9 cellular contexts compared by ENCODE assay signal in the genomic region with DNA sequence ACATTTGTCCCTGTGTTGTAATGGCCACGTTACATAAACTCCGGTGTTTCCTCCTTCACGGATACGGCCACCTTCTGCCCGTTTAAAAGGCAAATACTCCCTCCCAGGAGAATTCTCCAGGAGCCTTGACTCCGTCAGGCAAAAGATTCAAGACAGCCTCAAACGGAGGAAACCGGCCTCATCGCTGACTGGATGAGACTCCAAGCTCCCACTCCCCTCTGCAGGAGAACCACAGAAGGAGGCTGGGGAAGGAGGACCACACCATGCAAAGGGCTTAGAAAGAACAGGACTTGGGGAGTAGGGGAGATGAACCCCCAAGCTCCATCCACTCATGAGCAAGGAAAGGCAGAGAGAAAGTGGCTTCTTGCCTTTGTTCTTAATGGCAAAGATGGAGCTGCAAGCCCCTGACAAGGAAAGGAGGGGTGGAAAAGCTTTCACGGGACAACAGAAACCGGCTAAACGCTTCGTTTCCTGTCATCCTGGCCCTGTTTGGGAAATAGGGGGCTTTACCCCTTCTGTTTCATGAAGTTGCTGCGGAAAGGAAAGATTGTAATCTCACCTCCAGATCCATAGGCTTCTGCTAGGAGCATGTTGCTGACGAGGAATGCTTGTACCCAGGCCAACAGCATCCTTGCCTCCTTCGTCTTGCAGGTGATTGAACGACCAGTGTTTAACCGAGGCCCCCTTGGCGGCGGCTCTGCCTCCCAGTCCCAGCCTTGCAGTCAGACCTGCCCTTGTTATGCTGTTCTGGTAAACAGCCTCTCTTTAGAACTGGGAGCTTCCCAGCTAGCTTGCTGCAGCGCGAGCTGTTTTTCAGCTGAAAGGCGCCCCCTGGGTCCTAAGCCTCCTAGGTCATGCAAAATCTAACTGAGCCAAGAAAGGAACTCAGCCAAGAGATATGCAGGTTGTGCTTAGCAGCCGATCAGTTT. TPM values are rescaled to one million over a fixed set of nuclear protein-coding genes. Genes with fewer than 3 reads are reported as not detected.
A peak's percentile ranks its signal among the peaks of the same experiment; 100 is the strongest.
DNase-seq lines count a peak whose midpoint lies in the region; ATAC-seq, FAIRE-seq and TF ChIP-seq lines count a peak whose summit lies in the region.
"Had no signal": no experiment of that assay in that cellular context is flagged by ENCODE, and none has a peak within 500 bp of the region (broad histone marks: within the 10 kb centered on the region; RNA-seq: fewer than 3 reads in every experiment).

A gene with protein sequence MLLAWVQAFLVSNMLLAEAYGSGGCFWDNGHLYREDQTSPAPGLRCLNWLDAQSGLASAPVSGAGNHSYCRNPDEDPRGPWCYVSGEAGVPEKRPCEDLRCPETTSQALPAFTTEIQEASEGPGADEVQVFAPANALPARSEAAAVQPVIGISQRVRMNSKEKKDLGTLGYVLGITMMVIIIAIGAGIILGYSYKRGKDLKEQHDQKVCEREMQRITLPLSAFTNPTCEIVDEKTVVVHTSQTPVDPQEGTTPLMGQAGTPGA (minus strand): TSS at position 773 of the 929 bp plus-strand sequence. CDS start 144 bp downstream, at position 629.

- no peaks in the 10 kb centered on the region for H4K20me1 ChIP-seq in keratinocyte (ENCODE audit: control insufficient read depth, extremely low read depth, insufficient read depth, low read length)

- peaks cover 26% of the 10 kb centered on the region for H3K36me3 Mint-ChIP-seq in activated CD4-positive, alpha-beta T cell treated with anti-CD3 and anti-CD28 coated beads for 36 hours (ENCODE audit: low read depth)
- H3K36me3 Mint-ChIP-seq in chondrocyte (ENCODE audit: low read depth), result peaks cover 3% of the 10 kb centered on the region

- peak within 1 kb of the TSS; percentile 100 for H3K27ac ChIP-seq in keratinocyte (ENCODE audit: control insufficient read depth, insufficient read depth, low read length)

- no peaks in the 10 kb centered on the region for H3K27me3 Mint-ChIP-seq in activated CD4-positive, alpha-beta T cell treated with anti-CD3 and anti-CD28 coated beads for 36 hours
- no peaks in the 10 kb centered on the region for H3K27me3 Mint-ChIP-seq in chondrocyte (ENCODE audit: low read depth)

- H3K27ac Mint-ChIP-seq in activated CD4-positive, alpha-beta T cell treated with anti-CD3 and anti-CD28 coated beads for 36 hours, result peak within 1 kb of the TSS; percentile 97
- H3K27ac Mint-ChIP-seq in chondrocyte (ENCODE audit: unreplicated experiment), result peak within 1 kb of the TSS; percentile 77

- POLR2A ChIA-PET in activated CD4-positive, alpha-beta T cell treated with anti-CD3 and anti-CD28 coated beads for 36 hours (lab: Charles Lee), result interaction anchor here (0.6 to 5.6 kb wide), 11 partner anchors 8 to 323 kb away, joined by 3 to 38 read pairs (median 7); a partner anchor contains a TSS

- no peaks in the 10 kb centered on the region for H3K9me3 ChIP-seq in keratinocyte (ENCODE audit: control insufficient read depth, low read depth, low read length)

- ATAC-seq in HG02642 (IDR thresholded peaks at IDR 0.05; ENCODE audit: poor library complexity, unreplicated experiment) (peak; percentile 37), HG03280 (IDR thresholded peaks at IDR 0.05; ENCODE audit: unreplicated experiment) (no peak)
- peak; percentile 64 for ATAC-seq in activated CD4-positive, alpha-beta T cell treated with anti-CD3 and anti-CD28 coated beads for 36 hours

- H3K9me3 Mint-ChIP-seq in activated CD4-positive, alpha-beta T cell treated with anti-CD3 and anti-CD28 coated beads for 36 hours (ENCODE audit: low read depth), result peaks cover 2% of the 10 kb centered on the region
- H3K9me3 Mint-ChIP-seq in chondrocyte (ENCODE audit: low read depth), result no peaks in the 10 kb centered on the region

- H3K9ac ChIP-seq in keratinocyte (ENCODE audit: control insufficient read depth, extremely low read depth, insufficient read depth, low read length), result peak within 1 kb of the TSS; percentile 99

- TF ChIP-seq CTCF in chondrocyte (IDR thresholded peaks at IDR 0.05), result peak; percentile 77
- peak; percentile 33 to 61 (median 44) for TF ChIP-seq CTCF in keratinocyte (optimal IDR thresholded peaks at IDR 0.05 in 1 of 3, IDR thresholded peaks at IDR 0.05 in 1 of 3, conservative IDR thresholded peaks at IDR 0.05 in 1 of 3; ENCODE audit: extremely low read depth in 1 of 3, insufficient read depth in 2 of 3, low read length in 3 of 3)

- peak within 1 kb of the TSS; percentile 90 for H3K4me3 Mint-ChIP-seq in activated CD4-positive, alpha-beta T cell treated with anti-CD3 and anti-CD28 coated beads for 36 hours
- peak within 1 kb of the TSS; percentile 80 for H3K4me3 Mint-ChIP-seq in chondrocyte (ENCODE audit: unreplicated experiment)

- H3K27me3 ChIP-seq in keratinocyte (ENCODE audit: control insufficient read depth, extremely low read depth, insufficient read depth, low read length), result no peaks in the 10 kb centered on the region

- H3K4me1 Mint-ChIP-seq in activated CD4-positive, alpha-beta T cell treated with anti-CD3 and anti-CD28 coated beads for 36 hours, result peaks cover 71% of the 10 kb centered on the region
- peaks cover 40% of the 10 kb centered on the region for H3K4me1 Mint-ChIP-seq in chondrocyte (ENCODE audit: low read depth)

- no peaks in the 10 kb centered on the region for H3K9me1 ChIP-seq in keratinocyte (ENCODE audit: control insufficient read depth, extremely low read depth, insufficient read depth, low read length)

- H3K36me3 ChIP-seq in keratinocyte (ENCODE audit: control insufficient read depth in 2 of 2, extremely low read depth in 1 of 2, insufficient read depth in 2 of 2, low read length in 2 of 2), result peaks cover 3 to 11% of the 10 kb centered on the region in 2 experiments

- dilution Hi-C loops in keratinocyte (cut with MboI; ENCODE audit: extremely low pct_ligation_motif_present, low sequenced_read_pairs), result no loop called here

- DNase-seq in COLO668 (lab: John Stamatoyannopoulos, UW; ENCODE audit: unreplicated experiment) (peak; percentile 83), NCI-H510A (lab: John Stamatoyannopoulos, UW) (peak; percentile 73), chondrocyte (ENCODE audit: low spot score) (peak; percentile 68), keratinocyte (ENCODE audit: low read depth, low spot score) (peak; percentile 46)
- peak; percentile 92 for DNase-seq in activated CD4-positive, alpha-beta T cell treated with anti-CD3 and anti-CD28 coated beads for 36 hours
- DNase-seq in stimulated activated CD4-positive, alpha-beta T cell treated with anti-CD3 and anti-CD28 coated beads, Interleukin-12 subunit alpha, Interleukin-12 subunit beta, amount 100 ng/mL, for 24 hours (ENCODE audit: low read depth in 2 of 2), result peak; percentile 55 to 78

- peak within 1 kb of the TSS; percentile 96 for H3K4me2 ChIP-seq in keratinocyte (ENCODE audit: control insufficient read depth, extremely low read depth, insufficient read depth, low read depth, low read length)

- H2AFZ ChIP-seq in keratinocyte (ENCODE audit: control insufficient read depth, low read length), result peak within 1 kb of the TSS; percentile 79

- peaks cover 2% of the 10 kb centered on the region for H3K79me2 ChIP-seq in keratinocyte (ENCODE audit: control insufficient read depth, insufficient read depth, low read length)

- CTCF ChIA-PET in activated CD4-positive, alpha-beta T cell treated with anti-CD3 and anti-CD28 coated beads for 36 hours (lab: Charles Lee), result interaction anchor here (0.6 to 8.0 kb wide), 24 partner anchors 9 to 648 kb away, joined by 3 to 80 read pairs (median 4); a partner anchor contains a TSS

- peak; percentile 71 for FAIRE-seq in keratinocyte (lab: Jason Lieb, UNC)
- FAIRE-seq: colon had no signal

- intact Hi-C loops in activated CD4-positive, alpha-beta T cell treated with anti-CD3 and anti-CD28 coated beads for 36 hours (cut with DNase I, micrococcal nuclease), result loop anchor here (1.0 to 5.0 kb wide), 18 partner anchors 12 to 870 kb away; a partner anchor contains a TSS

- H3K4me3 ChIP-seq in keratinocyte (ENCODE audit: control insufficient read depth in 2 of 3, extremely low read depth in 1 of 3, insufficient read depth in 2 of 3, low read depth in 1 of 3, low read length in 3 of 3), result peak within 1 kb of the TSS; percentile 44 to 67 (median 66)

- peaks cover 50% of the 10 kb centered on the region for H3K4me1 ChIP-seq in keratinocyte (ENCODE audit: control insufficient read depth, extremely low read depth, insufficient read depth, low read length)

RNA-seq across cellular contexts. Expression of the gene that starts here (rescaled TPM):
- 10 to 100 TPM; 14.2 to 15.1 TPM for total RNA-seq in activated CD4-positive, alpha-beta T cell treated with anti-CD3 and anti-CD28 coated beads for 36 hours
- total RNA-seq in chondrocyte, result 5.0 to 6.8 TPM (median 5.6 TPM) in 3 replicates
- 13.3 to 25.6 TPM (median 13.9 TPM) in 3 replicates for polyA plus RNA-seq in keratinocyte
- polyA plus RNA-seq in keratinocyte (2011; ENCODE audit: low read depth), result 26.2 TPM
- 7.2 and 9.9 TPM in 2 replicates for polyA plus RNA-seq in keratinocyte (2011; cell fraction: cytosol; rRNA removed)
- polyA plus RNA-seq in keratinocyte (2011; cell fraction: nucleus; rRNA removed), result 33.1 and 36.3 TPM in 2 replicates
- polyA plus RNA-seq in keratinocyte (2012; ENCODE audit: low replicate concordance), result 11.0 and 34.9 TPM in 2 replicates
- polyA minus RNA-seq in keratinocyte, result 6.2 to 25.4 TPM (median 10.1 TPM) in 3 replicates
- 22.3 TPM for polyA minus RNA-seq in keratinocyte (2011; cell fraction: cytosol; rRNA and poly(A)+ RNA removed)
- 37.1 and 42.4 TPM in 2 replicates for polyA minus RNA-seq in keratinocyte (2011; cell fraction: nucleus; rRNA and poly(A)+ RNA removed)
